Comparison of ENCODE assay signal across 1 cellular context in the genomic region with DNA sequence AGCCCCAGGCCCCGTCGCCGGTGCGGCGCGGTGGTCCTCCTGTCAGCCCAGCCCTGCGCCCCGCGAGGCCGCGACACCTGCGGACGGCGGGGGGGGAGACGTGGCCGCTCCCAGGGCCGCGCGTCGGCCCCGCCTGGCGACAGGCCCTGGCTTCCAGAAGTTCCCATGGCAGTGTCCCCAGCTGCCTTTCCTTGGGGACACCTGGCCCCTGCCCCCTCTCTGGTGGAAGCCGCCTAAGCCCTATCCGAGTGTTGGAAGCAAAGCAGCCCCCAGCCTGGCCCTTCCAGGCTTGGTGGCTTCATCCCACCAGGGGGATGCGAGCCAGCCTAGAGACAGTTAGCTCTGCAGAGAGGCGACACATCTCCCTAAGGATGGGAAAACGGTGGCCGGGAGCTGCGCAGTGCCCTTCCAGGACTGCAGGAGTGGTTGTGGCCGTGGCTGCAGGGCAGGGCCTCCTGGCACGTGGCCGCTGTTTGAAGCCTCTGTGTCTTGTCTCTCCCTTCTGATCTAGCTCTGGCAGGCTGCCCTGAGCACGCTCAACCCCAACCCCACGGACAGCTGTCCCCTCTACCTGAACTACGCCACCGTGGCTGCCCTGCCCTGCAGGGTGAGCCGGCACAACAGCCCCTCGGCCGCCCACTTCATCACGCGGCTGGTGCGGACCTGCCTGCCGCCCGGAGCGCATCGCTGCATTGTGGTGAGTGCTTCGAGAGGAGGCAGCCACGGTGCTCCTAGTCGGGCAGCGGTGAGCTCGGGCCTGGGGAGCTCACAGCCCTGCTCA.
TF ChIP-seq lines count a peak whose summit lies in the region.

No MANE protein-coding gene starts in this region.

TF ChIP-seq in GM12878, 131 proteins besides CTCF, POLR2A, EP300 and RAD21:
- TF ChIP-seq, protein P1, sequence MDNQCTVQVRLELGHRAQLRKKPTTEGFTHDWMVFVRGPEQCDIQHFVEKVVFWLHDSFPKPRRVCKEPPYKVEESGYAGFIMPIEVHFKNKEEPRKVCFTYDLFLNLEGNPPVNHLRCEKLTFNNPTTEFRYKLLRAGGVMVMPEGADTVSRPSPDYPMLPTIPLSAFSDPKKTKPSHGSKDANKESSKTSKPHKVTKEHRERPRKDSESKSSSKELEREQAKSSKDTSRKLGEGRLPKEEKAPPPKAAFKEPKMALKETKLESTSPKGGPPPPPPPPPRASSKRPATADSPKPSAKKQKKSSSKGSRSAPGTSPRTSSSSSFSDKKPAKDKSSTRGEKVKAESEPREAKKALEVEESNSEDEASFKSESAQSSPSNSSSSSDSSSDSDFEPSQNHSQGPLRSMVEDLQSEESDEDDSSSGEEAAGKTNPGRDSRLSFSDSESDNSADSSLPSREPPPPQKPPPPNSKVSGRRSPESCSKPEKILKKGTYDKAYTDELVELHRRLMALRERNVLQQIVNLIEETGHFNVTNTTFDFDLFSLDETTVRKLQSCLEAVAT (IDR thresholded peaks at IDR 0.05) = 0 out of 2 replicates have a peak, but pooled peaks have one; percentile 18
- no peak for TF ChIP-seq RBBP5 (conservative IDR thresholded peaks at IDR 0.05)
